22 cellular contexts compared by ENCODE assay signal in the genomic region with DNA sequence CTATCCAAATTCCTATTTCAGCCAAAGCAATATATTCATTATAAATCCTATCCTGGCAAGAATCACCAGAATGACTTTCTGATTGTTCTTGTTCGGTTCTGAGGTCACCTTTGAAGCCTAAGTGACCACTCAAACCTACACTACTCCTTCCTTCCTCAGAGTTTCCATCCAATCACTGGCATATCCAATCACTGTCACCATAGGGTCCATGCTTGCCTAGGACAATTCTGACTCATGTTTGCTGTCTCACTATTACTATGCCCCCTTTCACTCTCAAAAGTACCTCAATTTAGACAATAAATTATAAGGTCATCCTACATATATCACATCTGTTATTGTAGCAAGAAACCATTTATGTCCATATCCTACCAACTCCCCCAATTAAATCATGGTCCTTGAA. TPM values are rescaled to one million over a fixed set of nuclear protein-coding genes. Genes with fewer than 3 reads are reported as not detected.
DNase-seq lines count a peak whose midpoint lies in the region; ATAC-seq and TF ChIP-seq lines count a peak whose summit lies in the region.
"Had no signal": no experiment of that assay in that cellular context is flagged by ENCODE, and none has a peak within 500 bp of the region (broad histone marks: within the 10 kb centered on the region; RNA-seq: fewer than 3 reads in every experiment).

No MANE protein-coding gene starts in this region.

- no peaks in the 10 kb centered on the region for H3K36me3 Mint-ChIP-seq in activated naive CD4-positive, alpha-beta T cell treated with anti-CD3 and anti-CD28 coated beads for 36 hours (ENCODE audit: low read depth)
- H3K36me3 Mint-ChIP-seq in activated naive CD8-positive, alpha-beta T cell treated with anti-CD3 and anti-CD28 coated beads for 36 hours: peaks cover 7% of the 10 kb centered on the region

- CTCF ChIA-PET in activated naive CD4-positive, alpha-beta T cell treated with anti-CD3 and anti-CD28 coated beads for 36 hours (lab: Charles Lee): no interaction called here
- CTCF ChIA-PET in RWPE1 (lab: Yijun Ruan, JAX): no interaction called here

- ATAC-seq in HG02610 (IDR thresholded peaks at IDR 0.05; ENCODE audit: unreplicated experiment): peak; percentile 68
- ATAC-seq in stimulated activated naive CD8-positive, alpha-beta T cell treated with anti-CD3 and anti-CD28 coated beads, Interleukin-15, Interleukin-2, amounts not matched to agents 100 U/mL and 50 U/mL, for 24 hours: peak; percentile 97

- no peaks in the 10 kb centered on the region for H3K9me3 Mint-ChIP-seq in activated naive CD4-positive, alpha-beta T cell treated with anti-CD3 and anti-CD28 coated beads for 36 hours
- no peaks in the 10 kb centered on the region for H3K9me3 Mint-ChIP-seq in activated naive CD8-positive, alpha-beta T cell treated with anti-CD3 and anti-CD28 coated beads for 36 hours
- H3K9me3 Mint-ChIP-seq: CD14-positive monocyte, H9 had no signal

- peaks cover 38% of the 10 kb centered on the region for H3K4me1 Mint-ChIP-seq in activated naive CD4-positive, alpha-beta T cell treated with anti-CD3 and anti-CD28 coated beads for 36 hours (ENCODE audit: low read depth)
- peaks cover 46% of the 10 kb centered on the region for H3K4me1 Mint-ChIP-seq in activated naive CD8-positive, alpha-beta T cell treated with anti-CD3 and anti-CD28 coated beads for 36 hours

- H3K27me3 Mint-ChIP-seq in activated naive CD4-positive, alpha-beta T cell treated with anti-CD3 and anti-CD28 coated beads for 36 hours (ENCODE audit: low read depth): no peaks in the 10 kb centered on the region
- no peaks in the 10 kb centered on the region for H3K27me3 Mint-ChIP-seq in activated naive CD8-positive, alpha-beta T cell treated with anti-CD3 and anti-CD28 coated beads for 36 hours

- POLR2A ChIA-PET in RWPE1 (lab: Yijun Ruan, JAX; ENCODE audit: low non-redundant PET): no interaction called here

- no peak overlapping the region for H3K27ac Mint-ChIP-seq in activated naive CD4-positive, alpha-beta T cell treated with anti-CD3 and anti-CD28 coated beads for 36 hours
- H3K27ac Mint-ChIP-seq in activated naive CD8-positive, alpha-beta T cell treated with anti-CD3 and anti-CD28 coated beads for 36 hours: no peak overlapping the region
- H3K27ac Mint-ChIP-seq: CD14-positive monocyte, H9 had no signal

- intact Hi-C loops in activated naive CD4-positive, alpha-beta T cell treated with anti-CD3 and anti-CD28 coated beads for 36 hours (cut with micrococcal nuclease): loop anchor here (1.0 kb wide), 1 partner anchor 8 kb away; no protein-coding TSS in a partner anchor

- no peak overlapping the region for H3K27ac ChIP-seq in substantia nigra (ENCODE audit: low read depth, low read length, poor library complexity, severe bottlenecking)
- no peak overlapping the region for H3K27ac ChIP-seq in RWPE1
- H3K27ac ChIP-seq: KMS-11, Peyer's patch, SK-N-MC had no signal

- no peak overlapping the region for H3K4me3 Mint-ChIP-seq in activated naive CD4-positive, alpha-beta T cell treated with anti-CD3 and anti-CD28 coated beads for 36 hours
- no peak overlapping the region for H3K4me3 Mint-ChIP-seq in activated naive CD8-positive, alpha-beta T cell treated with anti-CD3 and anti-CD28 coated beads for 36 hours
- H3K4me3 Mint-ChIP-seq: CD14-positive monocyte, H9 had no signal

- TF ChIP-seq CTCF in RWPE1 (conservative IDR thresholded peaks at IDR 0.05; ENCODE audit: low read depth): no peak

- peak; percentile 12 for DNase-seq in activated naive CD4-positive, alpha-beta T cell treated with anti-CD3 and anti-CD28 coated beads for 36 hours
- DNase-seq in activated naive CD4-positive, alpha-beta T cell (lab: John Stamatoyannopoulos, UW): no peak
- DNase-seq in activated naive CD8-positive, alpha-beta T cell treated with anti-CD3 and anti-CD28 coated beads for 36 hours: peak; percentile 8
- no peak for DNase-seq in stimulated activated naive CD8-positive, alpha-beta T cell treated with anti-CD3 and anti-CD28 coated beads, Interleukin-15, Interleukin-2, amounts not matched to agents 100 U/mL and 50 U/mL, for 24 hours
- DNase-seq in substantia nigra (lab: John Stamatoyannopoulos, UW) (no peak), RWPE1 (ENCODE audit: low spot score) (no peak), NCI-H748 (lab: John Stamatoyannopoulos, UW; ENCODE audit: unreplicated experiment) (no peak)
- DNase-seq: ACHN, AML-193, COR-L47, DMS153, H9, NCI-H1048, NCI-H146, NCI-H2081, NCI-H510A treated with DMSO at 0.1 percent for 48 hours, Peyer's patch, Right ventricle myocardium superior had no signal

RNA-seq across cellular contexts. Expression of a gene that starts 58.9 kb away (rescaled TPM):
- 1 to 10 TPM; 8.3 to 8.5 TPM for total RNA-seq in activated naive CD4-positive, alpha-beta T cell treated with anti-CD3 and anti-CD28 coated beads for 36 hours
- 1 to 10 TPM; 7.7 to 8.0 TPM for total RNA-seq in activated naive CD8-positive, alpha-beta T cell treated with anti-CD3 and anti-CD28 coated beads for 36 hours

Comparison
In these comparisons a context has a peak if more than half of its experiments do, and no peak if none do; other contexts are left out.
1. DNase-seq: peak in activated naive CD4-positive, alpha-beta T cell treated with anti-CD3 and anti-CD28 coated beads for 36 hours (single experiment) and activated naive CD8-positive, alpha-beta T cell treated with anti-CD3 and anti-CD28 coated beads for 36 hours (single experiment); none in activated naive CD4-positive, alpha-beta T cell (0 of 4), stimulated activated naive CD8-positive, alpha-beta T cell treated with anti-CD3 and anti-CD28 coated beads, Interleukin-15, Interleukin-2, amounts not matched to agents 100 U/mL and 50 U/mL, for 24 hours (single experiment), substantia nigra (0 of 49), RWPE1 (single experiment) and NCI-H748 (single experiment).